Comparison of ENCODE assay signal across 20 cellular contexts in genomic region chr6:85111481-85112001, GRCh38.
A peak's percentile ranks its signal among the peaks of the same experiment; 100 is the strongest.
DNase-seq lines count a peak whose midpoint lies in the region; ATAC-seq and TF ChIP-seq lines count a peak whose summit lies in the region.
"Had no signal": no experiment of that assay in that cellular context is flagged by ENCODE, and none has a peak within 500 bp of the region (broad histone marks: within the 10 kb centered on the region; RNA-seq: fewer than 3 reads in every experiment).

No MANE protein-coding gene starts in this region.

- ATAC-seq in Right ventricle myocardium inferior = peak; percentile 51
- no peak for ATAC-seq in aorta (ENCODE audit: low FRiP score)
- no peak for ATAC-seq in GM21737 (IDR thresholded peaks at IDR 0.05; ENCODE audit: unreplicated experiment)
- ATAC-seq: activated T-helper 17 cell treated with anti-CD3 and anti-CD28 coated beads, Interleukin-2, amount 50 U/mL, for 72 hours; effector memory CD8-positive, alpha-beta T cell; naive thymus-derived CD8-positive, alpha-beta T cell had no signal

- no peak for TF ChIP-seq CTCF in brain microvascular endothelial cell (IDR thresholded peaks at IDR 0.05; ENCODE audit: low read depth, low read length, missing control alignments)

- no peak for DNase-seq in Right ventricle myocardium inferior (ENCODE audit: missing footprints)
- no peak for DNase-seq in cardiac septum (ENCODE audit: low spot score)
- peak; percentile 87 for DNase-seq in brain microvascular endothelial cell
- DNase-seq in islet precursor cell = peak; percentile 68
- DNase-seq in aorta = peak; percentile 55 to 76
- no peak for DNase-seq in GM03348 (ENCODE audit: low spot score)
- DNase-seq in COLO668 (lab: John Stamatoyannopoulos, UW; ENCODE audit: unreplicated experiment) = no peak
- DNase-seq: activated CD4-positive, alpha-beta T cell treated with anti-CD3 and anti-CD28 coated beads for 1 hour; C1 segment of cervical spinal cord; DMS153; effector memory CD8-positive, alpha-beta T cell; GOT3; IMR-90; naive thymus-derived CD8-positive, alpha-beta T cell; NCI-H2029; NCI-H510A treated with DMSO at 0.1 percent for 48 hours; stimulated activated CD4-positive, alpha-beta T cell treated with anti-CD3 and anti-CD28 coated beads, Interleukin-12 subunit alpha, Interleukin-12 subunit beta, amount 100 ng/mL, for 4 hours; testis had no signal

- WGBS in aorta, 2 donors = 48 to 65% methylated on average over 7 of the region's 7 CpGs

- no peaks in the 10 kb centered on the region for H3K36me3 ChIP-seq in brain microvascular endothelial cell (replicated peaks)
- H3K36me3 ChIP-seq in aorta (ENCODE audit: control insufficient read depth in 1 of 2, insufficient read depth in 2 of 2, low read length in 1 of 2) = no peaks in the 10 kb centered on the region

- in situ Hi-C loops in brain microvascular endothelial cell (cut with HindIII; ENCODE audit: low pct_ligation_motif_present, low sequenced_read_pairs) = no loop called here

- H3K27me3 ChIP-seq in brain microvascular endothelial cell (replicated peaks) (no peaks in the 10 kb centered on the region), aorta (ENCODE audit: control insufficient read depth in 1 of 2, insufficient read depth in 2 of 2, low read length in 1 of 2) (no peaks in the 10 kb centered on the region)
- H3K27me3 ChIP-seq: testis had no signal

- H3K27ac ChIP-seq in brain microvascular endothelial cell (peak overlapping the region; percentile 45), aorta (ENCODE audit: low read depth in 1 of 2, low read length in 2 of 2) (no peak overlapping the region)
- H3K27ac ChIP-seq: testis had no signal

- intact Hi-C loops in Right ventricle myocardium inferior (cut with DNase I) (no loop called here), cardiac septum (cut with DNase I) (no loop called here), aorta (cut with DNase I) (no loop called here)

- H3K9me3 ChIP-seq in aorta (ENCODE audit: control insufficient read depth, low read length) = no peaks in the 10 kb centered on the region
- H3K9me3 ChIP-seq: testis had no signal

- H3K4me1 ChIP-seq in aorta (ENCODE audit: control insufficient read depth in 1 of 2, insufficient read depth in 2 of 2, low read length in 2 of 2) = no peaks in the 10 kb centered on the region
- H3K4me1 ChIP-seq: testis had no signal

- H3K4me3 ChIP-seq in brain microvascular endothelial cell (ENCODE audit: low read depth, low read length) (no peak overlapping the region), aorta (ENCODE audit: low read length in 2 of 2) (no peak overlapping the region)
- H3K4me3 ChIP-seq: testis had no signal

Comparison
In these comparisons a context has a peak if more than half of its experiments do, and no peak if none do; other contexts are left out.
1. DNase-seq: peak in brain microvascular endothelial cell (single experiment), islet precursor cell (single experiment) and aorta (2 of 2); none in Right ventricle myocardium inferior (single experiment), cardiac septum (single experiment), GM03348 (single experiment) and COLO668 (single experiment).